In genomic region chr21:29321217-29321616, GRCh38 we compare ENCODE assay signal across 15 cellular contexts. TPM values are rescaled to one million over a fixed set of nuclear protein-coding genes. Genes with fewer than 3 reads are reported as not detected.
DNase-seq lines count a peak whose midpoint lies in the region; ATAC-seq and TF ChIP-seq lines count a peak whose summit lies in the region.
"Had no signal": no experiment of that assay in that cellular context is flagged by ENCODE, and none has a peak within 500 bp of the region (broad histone marks: within the 10 kb centered on the region; RNA-seq: fewer than 3 reads in every experiment).

No MANE protein-coding gene starts in this region.

- no peak overlapping the region for H3K4me3 Mint-ChIP-seq in Caco-2 (ENCODE audit: unreplicated experiment)
- H3K4me3 Mint-ChIP-seq: CD4-positive, CD25-positive, alpha-beta regulatory T cell; H9 had no signal

- CTCF ChIA-PET in Caco-2 (lab: Charles Lee): no interaction called here
- CTCF ChIA-PET in PC-3 (lab: Charles Lee): no interaction called here
- CTCF ChIA-PET in mammary epithelial cell (lab: Charles Lee; ENCODE audit: low non-redundant PET): no interaction called here

- H3K4ac ChIP-seq in trophoblast cell (ENCODE audit: low read depth, low read length): peak overlapping the region; percentile 26

- DNase-seq in Caco-2 (no peak), PC-3 (no peak), mammary epithelial cell (no peak), trophoblast cell (no peak), Right ventricle myocardium superior (no peak), NCI-H226 (no peak), GM23248 (no peak)
- no peak for DNase-seq in stimulated activated CD4-positive, alpha-beta T cell treated with anti-CD3 and anti-CD28 coated beads, Interleukin-15, amount 100 ng/mL, for 24 hours
- DNase-seq: ACHN; Calu3; CD4-positive, CD25-positive, alpha-beta regulatory T cell; DMS 273 treated with DMSO at 0.1 percent for 48 hours; GOT3; H9 had no signal

- H2AK5ac ChIP-seq in trophoblast cell (ENCODE audit: low read length): no peak overlapping the region

- peaks cover 14% of the 10 kb centered on the region for H3K4me1 Mint-ChIP-seq in Caco-2 (ENCODE audit: low read depth, unreplicated experiment)

- H3K4me3 ChIP-seq in Caco-2 (ENCODE audit: low read depth, low read length) (no peak overlapping the region), PC-3 (ENCODE audit: low read length) (no peak overlapping the region), mammary epithelial cell (replicated peaks in 1 of 3; ENCODE audit: insufficient read depth in 1 of 3, low read depth in 2 of 3, low read length in 3 of 3) (no peak overlapping the region), trophoblast cell (ENCODE audit: low read depth, low read length) (no peak overlapping the region), GM23248 (no peak overlapping the region)
- H3K4me3 ChIP-seq: BLaER1 treated with 17β-estradiol and CSF1 and Interleukin-3, amounts not matched to agents 10 nM and 100 nM had no signal

- H2BK12ac ChIP-seq in trophoblast cell (ENCODE audit: low read length): no peak overlapping the region

- no peak overlapping the region for H3K9ac ChIP-seq in PC-3 (ENCODE audit: low read length)
- H3K9ac ChIP-seq in mammary epithelial cell (ENCODE audit: insufficient read depth, low read length): no peak overlapping the region
- H3K9ac ChIP-seq in trophoblast cell (ENCODE audit: low read length): no peak overlapping the region
- no peak overlapping the region for H3K9ac ChIP-seq in GM23248
- H3K9ac ChIP-seq: BLaER1 treated with 17β-estradiol and CSF1 and Interleukin-3, amounts not matched to agents 10 nM and 100 nM had no signal

- H3K79me2 ChIP-seq in PC-3 (ENCODE audit: low read length) (peaks cover 72% of the 10 kb centered on the region), mammary epithelial cell (ENCODE audit: insufficient read depth, low read length) (peaks cover 98% of the 10 kb centered on the region), trophoblast cell (ENCODE audit: control insufficient read depth, insufficient read depth, low read length, poor library complexity) (peaks cover 12% of the 10 kb centered on the region), GM23248 (ENCODE audit: insufficient read depth) (peaks cover 100% of the 10 kb centered on the region)

- ATAC-seq in PC-3: no peak
- no peak for ATAC-seq in Right ventricle myocardium superior (ENCODE audit: poor library complexity)

- H3K27me3 Mint-ChIP-seq in Caco-2 (ENCODE audit: insufficient read depth, unreplicated experiment): no peaks in the 10 kb centered on the region
- H3K27me3 Mint-ChIP-seq: CD4-positive, CD25-positive, alpha-beta regulatory T cell had no signal

- H3K4me1 ChIP-seq in Caco-2 (no peaks in the 10 kb centered on the region), PC-3 (ENCODE audit: insufficient read depth, low read length) (no peaks in the 10 kb centered on the region), mammary epithelial cell (ENCODE audit: insufficient read depth, low read length) (peaks cover 7% of the 10 kb centered on the region), trophoblast cell (ENCODE audit: control insufficient read depth in 1 of 2, insufficient read depth in 2 of 2, low read length in 2 of 2) (peaks cover 0 to 5% of the 10 kb centered on the region in 2 experiments), GM23248 (ENCODE audit: insufficient read depth) (peaks cover 24% of the 10 kb centered on the region)

- no peaks in the 10 kb centered on the region for H3K9me3 Mint-ChIP-seq in Caco-2 (ENCODE audit: unreplicated experiment)
- H3K9me3 Mint-ChIP-seq: H9 had no signal

- H3K27ac ChIP-seq in PC-3 (ENCODE audit: low read length): no peak overlapping the region
- no peak overlapping the region for H3K27ac ChIP-seq in mammary epithelial cell (ENCODE audit: insufficient read depth, low read depth, low read length)
- H3K27ac ChIP-seq in trophoblast cell (ENCODE audit: low read depth, low read length): no peak overlapping the region
- H3K27ac ChIP-seq in GM23248: no peak overlapping the region

- no peak overlapping the region for H3K27ac Mint-ChIP-seq in Caco-2 (ENCODE audit: unreplicated experiment)

- H3K4me2 ChIP-seq in PC-3 (ENCODE audit: low read length): no peak overlapping the region
- no peak overlapping the region for H3K4me2 ChIP-seq in mammary epithelial cell (ENCODE audit: insufficient read depth, low read depth, low read length)
- no peak overlapping the region for H3K4me2 ChIP-seq in trophoblast cell (ENCODE audit: low read length)
- H3K4me2 ChIP-seq in GM23248 (ENCODE audit: unreplicated experiment): no peak overlapping the region

- H2BK5ac ChIP-seq in trophoblast cell (ENCODE audit: low read depth, low read length, poor library complexity): no peak overlapping the region

- H4K8ac ChIP-seq in trophoblast cell (ENCODE audit: low read depth, low read length): no peak overlapping the region

- WGBS in mammary epithelial cell (ENCODE audit: low coverage, missing lambda C conversion rate): 94% methylated on average over 11 of the region's 11 CpGs
- no CpG with 5 or more reads among the region's 11 CpGs for WGBS in trophoblast cell (ENCODE audit: extremely low coverage, insufficient coverage, insufficient read length)
- WGBS in GM23248 (ENCODE audit: low coverage in 1 of 2, low lambda C conversion rate in 2 of 2, missing lambda C conversion rate in 2 of 2), 2 experiments: 89 to 92% methylated on average over 11 of the region's 11 CpGs

- intact Hi-C loops in Caco-2 (cut with micrococcal nuclease; ENCODE audit: unreplicated experiment): loop anchor here (2.0 kb wide), 1 partner anchor 60 kb away; no protein-coding TSS in a partner anchor
- intact Hi-C loops in PC-3 (cut with micrococcal nuclease): no loop called here
- intact Hi-C loops in mammary epithelial cell (cut with micrococcal nuclease): no loop called here
- intact Hi-C loops in Right ventricle myocardium superior (cut with DNase I): no loop called here

- H3K79me1 ChIP-seq in trophoblast cell (ENCODE audit: low read length): no peaks in the 10 kb centered on the region

- no peak overlapping the region for H3K23ac ChIP-seq in trophoblast cell (ENCODE audit: low read length)

- no peak overlapping the region for H3K14ac ChIP-seq in trophoblast cell (ENCODE audit: low read length)

- peaks cover 2% of the 10 kb centered on the region for H3K36me3 ChIP-seq in Caco-2 (ENCODE audit: control insufficient read depth, insufficient read depth, low read length)
- H3K36me3 ChIP-seq in PC-3 (ENCODE audit: low read depth, low read length): peaks cover 15% of the 10 kb centered on the region
- peaks cover 20% of the 10 kb centered on the region for H3K36me3 ChIP-seq in mammary epithelial cell (ENCODE audit: insufficient read depth, low read length)
- peaks cover 8 to 13% of the 10 kb centered on the region in 2 experiments for H3K36me3 ChIP-seq in trophoblast cell (ENCODE audit: control insufficient read depth in 1 of 2, insufficient read depth in 2 of 2, low read length in 2 of 2)
- H3K36me3 ChIP-seq in GM23248 (ENCODE audit: low read depth): peaks cover 29% of the 10 kb centered on the region; the same call in 1 of the 2 replicates

- no peak overlapping the region for H3K18ac ChIP-seq in trophoblast cell (ENCODE audit: low read length)

- H3K36me3 Mint-ChIP-seq in Caco-2 (ENCODE audit: insufficient read depth, unreplicated experiment): peaks cover 26% of the 10 kb centered on the region

- dilution Hi-C loops in mammary epithelial cell (cut with HindIII; ENCODE audit: low sequenced_read_pairs): no loop called here

- H2BK120ac ChIP-seq in trophoblast cell (ENCODE audit: insufficient read depth, low read length, poor library complexity): no peak overlapping the region

- H4K20me1 ChIP-seq in PC-3 (ENCODE audit: low read length) (peaks cover 35% of the 10 kb centered on the region), mammary epithelial cell (ENCODE audit: insufficient read depth, low read length) (peaks cover 5% of the 10 kb centered on the region), GM23248 (ENCODE audit: insufficient read depth) (peaks cover 44% of the 10 kb centered on the region)

- TF ChIP-seq CTCF in Caco-2 (IDR thresholded peaks at IDR 0.05; ENCODE audit: insufficient read depth in 1 of 2, low read depth in 1 of 2, low read length in 1 of 2, severe bottlenecking in 1 of 2, unreplicated experiment in 1 of 2) (no peak), PC-3 (conservative IDR thresholded peaks at IDR 0.05; ENCODE audit: low read depth, low read length) (no peak), mammary epithelial cell (conservative IDR thresholded peaks at IDR 0.05 in 1 of 2, IDR thresholded peaks at IDR 0.05 in 1 of 2; ENCODE audit: extremely low read depth in 1 of 2, insufficient read depth in 1 of 2, low read depth in 1 of 2, low read length in 2 of 2) (no peak)

- H3K27me3 ChIP-seq in Caco-2 (replicated peaks; ENCODE audit: control insufficient read depth, insufficient read depth, low read length) (no peaks in the 10 kb centered on the region), PC-3 (ENCODE audit: low read length) (no peaks in the 10 kb centered on the region), mammary epithelial cell (ENCODE audit: insufficient read depth, low read length) (no peaks in the 10 kb centered on the region), trophoblast cell (ENCODE audit: insufficient read depth, low read length) (no peaks in the 10 kb centered on the region), GM23248 (replicated peaks; ENCODE audit: insufficient read depth) (no peaks in the 10 kb centered on the region)
- H3K27me3 ChIP-seq: BLaER1 treated with 17β-estradiol and CSF1 and Interleukin-3, amounts not matched to agents 10 nM and 100 nM had no signal

- H4K91ac ChIP-seq in trophoblast cell (ENCODE audit: low read depth, low read length): no peak overlapping the region

- TSS peak; percentile 8 for BruUV-seq in Caco-2 (replicated peaks; lab: Mats Ljungman, UMichigan)
- TSS peak; percentile 10 for BruUV-seq in PC-3 (replicated peaks; lab: Mats Ljungman, UMichigan)
- BruUV-seq in mammary epithelial cell (replicated peaks; lab: Mats Ljungman, UMichigan): TSS peak; percentile 25

- H3K9me3 ChIP-seq in Caco-2: no peaks in the 10 kb centered on the region
- H3K9me3 ChIP-seq in PC-3 (ENCODE audit: low read length): no peaks in the 10 kb centered on the region
- H3K9me3 ChIP-seq in mammary epithelial cell (replicated peaks; ENCODE audit: insufficient read depth, low read length): no peaks in the 10 kb centered on the region
- no peaks in the 10 kb centered on the region for H3K9me3 ChIP-seq in trophoblast cell (ENCODE audit: insufficient read depth, low read depth, low read length)
- no peaks in the 10 kb centered on the region for H3K9me3 ChIP-seq in GM23248 (ENCODE audit: low read depth)

- no peak overlapping the region for H4K12ac ChIP-seq in trophoblast cell (ENCODE audit: low read depth, low read length)

- POLR2A ChIA-PET in Caco-2 (lab: Charles Lee): no interaction called here
- POLR2A ChIA-PET in PC-3 (lab: Charles Lee; ENCODE audit: unreplicated experiment): no interaction called here

- in situ Hi-C loops in mammary epithelial cell (cut with MboI; ENCODE audit: low sequenced_read_pairs in 2 of 2): no loop called here
- in situ Hi-C loops in GM23248 (cut with MboI): no loop called here

- H2AFZ ChIP-seq in PC-3 (ENCODE audit: low read length) (no peak overlapping the region), mammary epithelial cell (ENCODE audit: low read depth, low read length) (no peak overlapping the region), trophoblast cell (ENCODE audit: insufficient read depth, low read length, poor library complexity) (no peak overlapping the region), GM23248 (no peak overlapping the region)

- H3K9me2 ChIP-seq in PC-3 (replicated peaks; ENCODE audit: low read length): no peaks in the 10 kb centered on the region
- H3K9me2 ChIP-seq in GM23248 (ENCODE audit: insufficient read depth): no peaks in the 10 kb centered on the region

- no peaks in the 10 kb centered on the region for H3F3A ChIP-seq in PC-3 (ENCODE audit: low read length, unreplicated experiment)
- H3F3A ChIP-seq in GM23248 (ENCODE audit: insufficient read depth): peaks cover 19% of the 10 kb centered on the region; the same call in 1 of the 2 replicates

RNA-seq across cellular contexts. Expression of gene BACH1, which starts 22.5 kb away (rescaled TPM):
- total RNA-seq in Caco-2 (2022): 54.0 and 65.2 TPM in 2 replicates
- total RNA-seq in PC-3 (2014; rRNA removed): 17.2 and 21.1 TPM in 2 replicates
- 10 to 100 TPM; 38.8 to 45.7 TPM for total RNA-seq in mammary epithelial cell
- polyA plus RNA-seq in mammary epithelial cell: 13.7 TPM
- polyA minus RNA-seq in mammary epithelial cell: 98.6 TPM
- polyA plus RNA-seq in trophoblast cell (2013): 72.6 and 72.7 TPM in 2 replicates
- total RNA-seq in Right ventricle myocardium superior: 34.2 TPM
- total RNA-seq in GM23248 (2014; rRNA removed; shearing (Covaris generic)): 52.4 and 52.7 TPM in 2 replicates
- 22.9 and 23.9 TPM in 2 replicates for polyA plus RNA-seq in GM23248 (2016; fragmentation: Nextera tagmentation; extraction: Ambion mirVana)
